12 cellular contexts compared by ENCODE assay signal in genomic region chr12:50574621-50575348, GRCh38.
DNase-seq lines count a peak whose midpoint lies in the region; ATAC-seq, FAIRE-seq and TF ChIP-seq lines count a peak whose summit lies in the region.
"Had no signal": no experiment of that assay in that cellular context is flagged by ENCODE, and none has a peak within 500 bp of the region (broad histone marks: within the 10 kb centered on the region; RNA-seq: fewer than 3 reads in every experiment).

No MANE protein-coding gene starts in this region.

- intact Hi-C loops in ovary (cut with DNase I) = loop anchor here in 1 of 4 donors (10.0 kb wide), 1 partner anchor 60 kb away; no protein-coding TSS in a partner anchor
- intact Hi-C loops in Right ventricle myocardium superior (cut with DNase I) = loop anchor here (5.0 kb wide), 1 partner anchor 38 kb away; no protein-coding TSS in a partner anchor
- intact Hi-C loops in kidney (cut with DNase I) = no loop called here

- H3K27ac ChIP-seq in AG04450 (ENCODE audit: low read depth, low read length) = peak overlapping the region; percentile 31
- peak overlapping the region; percentile 65 to 87 for H3K27ac ChIP-seq in ovary
- H3K27ac ChIP-seq in kidney (ENCODE audit: low read depth in 2 of 2, low read length in 2 of 2) = no peak overlapping the region
- H3K27ac ChIP-seq: cardiac muscle cell had no signal

- WGBS in ovary, 3 donors = 3 to 12% (median 11%) methylated on average over 5 of the region's 5 CpGs

- POLR2A ChIA-PET in AG04450 (lab: Yijun Ruan, JAX) = interaction anchor here (0.5 to 0.8 kb wide), 3 partner anchors 18 to 63 kb away, joined by 3 to 4 read pairs (median 3); no protein-coding TSS in a partner anchor

- FAIRE-seq in kidney (lab: Jason Lieb, UNC) = no peak

- H3K27me3 ChIP-seq in AG04450 (ENCODE audit: control insufficient read depth, insufficient read depth, low read length) (no peaks in the 10 kb centered on the region), ovary (no peaks in the 10 kb centered on the region)
- H3K27me3 ChIP-seq: cardiac muscle cell had no signal

- no peaks in the 10 kb centered on the region for H3K36me3 ChIP-seq in ovary
- no peaks in the 10 kb centered on the region for H3K36me3 ChIP-seq in kidney (ENCODE audit: control insufficient read depth in 1 of 2, insufficient read depth in 2 of 2, low read length in 2 of 2)
- H3K36me3 ChIP-seq: cardiac muscle cell had no signal

- CTCF ChIA-PET in AG04450 (lab: Charles Lee) = no interaction called here

- H3K9me3 ChIP-seq in AG04450 (ENCODE audit: control insufficient read depth, insufficient read depth, low read length) (no peaks in the 10 kb centered on the region), ovary (no peaks in the 10 kb centered on the region), kidney (ENCODE audit: control insufficient read depth in 1 of 2, low read length in 2 of 2) (no peaks in the 10 kb centered on the region)

- no peak for DNase-seq in AG04450 (ENCODE audit: low read depth, low spot score)
- DNase-seq in RPMI7951 (ENCODE audit: low read depth) = peak; percentile 75
- DNase-seq in fibroblast of gingiva (ENCODE audit: low read depth) = peak; percentile 78
- no peak for DNase-seq in ovary
- DNase-seq in NOMO-1 treated with dmso at 0.1 percent for 144 hours (lab: John Stamatoyannopoulos, UW; ENCODE audit: unreplicated experiment) = no peak
- DNase-seq in LoVo (ENCODE audit: low spot score) = no peak
- no peak for DNase-seq in Right ventricle myocardium superior
- DNase-seq in kidney = no peak
- DNase-seq: activated T-cell treated with anti-CD3 and anti-CD28 coated beads, Interleukin-2, amount 50 U/mL, for 24 hours; GF-D8; Kasumi-1 had no signal

- TF ChIP-seq POLR2A in ovary (IDR thresholded peaks at IDR 0.05) = no peak

- H3K4me1 ChIP-seq in ovary (ENCODE audit: insufficient read depth) = peaks cover 23% of the 10 kb centered on the region
- peaks cover 12 to 31% of the 10 kb centered on the region in 2 donors for H3K4me1 ChIP-seq in kidney (ENCODE audit: control insufficient read depth in 1 of 2, insufficient read depth in 1 of 2, low read depth in 1 of 2, low read length in 2 of 2)

- H3K9ac ChIP-seq in kidney (ENCODE audit: low read length in 2 of 2) = no peak overlapping the region

- no peak for ATAC-seq in Right ventricle myocardium superior (ENCODE audit: poor library complexity)

- TF ChIP-seq EP300 in ovary (IDR thresholded peaks at IDR 0.05) = no peak

- H3K4me3 ChIP-seq in AG04450 (ENCODE audit: low read depth, low read length) (no peak overlapping the region), ovary (no peak overlapping the region), kidney (ENCODE audit: low read length in 2 of 2) (no peak overlapping the region)
- H3K4me3 ChIP-seq: cardiac muscle cell had no signal

- no peak for TF ChIP-seq CTCF in AG04450 (IDR thresholded peaks at IDR 0.05; ENCODE audit: low read depth, low read length)
- TF ChIP-seq CTCF in ovary (IDR thresholded peaks at IDR 0.05) = no peak
- no peak for TF ChIP-seq CTCF in kidney (IDR thresholded peaks at IDR 0.05; ENCODE audit: borderline replicate concordance, extremely low read depth, insufficient read depth)

Comparison
In these comparisons a context has a peak if more than half of its experiments do, and no peak if none do; other contexts are left out.
1. DNase-seq: peak in RPMI7951 (single experiment) and fibroblast of gingiva (single experiment); none in AG04450 (single experiment), ovary (0 of 5), NOMO-1 treated with dmso at 0.1 percent for 144 hours (single experiment), LoVo (single experiment), Right ventricle myocardium superior (single experiment) and kidney (single experiment).
2. H3K27ac ChIP-seq: peak in AG04450 (single experiment) and ovary (2 of 2); none in kidney (0 of 2).